ENCODE assay signal across 8 cellular contexts in genomic region chr2:264493-265468, GRCh38. TPM values are rescaled to one million over a fixed set of nuclear protein-coding genes. Genes with fewer than 3 reads are reported as not detected.
DNase-seq lines count a peak whose midpoint lies in the region; ATAC-seq and TF ChIP-seq lines count a peak whose summit lies in the region.

Gene ACP1 (plus strand): TSS chr2:264947. CDS start chr2:264965, 18 bp downstream.

- peak within 1 kb of the TSS; percentile 94 for H3K9ac ChIP-seq in PC-3 (ENCODE audit: low read length)

- POLR2A ChIA-PET in PC-3 (lab: Charles Lee; ENCODE audit: unreplicated experiment) = no interaction called here

- peak within 1 kb of the TSS; percentile 68 for H3K27ac ChIP-seq in PC-3 (ENCODE audit: low read length)

- DNase-seq in DMS53 treated with DMSO at 0.1 percent for 48 hours (lab: John Stamatoyannopoulos, UW; ENCODE audit: unreplicated experiment) = peak; percentile 86
- DNase-seq in Jurkat, Clone E6-1 (ENCODE audit: low read depth, low spot score) = peak; percentile 96
- peak; percentile 98 for DNase-seq in PC-3
- DNase-seq in activated T-cell treated with anti-CD3 and anti-CD28 coated beads for 48 hours (ENCODE audit: low read depth) = peak; percentile 95
- DNase-seq in epithelial cell of proximal tubule (ENCODE audit: low read depth) = no peak
- peak; percentile 97 for DNase-seq in mucosa of gallbladder (ENCODE audit: low spot score)
- DNase-seq in stimulated activated CD8-positive, alpha-beta memory T cell treated with anti-CD3 and anti-CD28 coated beads, Interleukin-4, amount 100 ng/mL, for 24 hours (ENCODE audit: low read depth) = peak; percentile 95

- ATAC-seq in GM21717 (IDR thresholded peaks at IDR 0.05; ENCODE audit: unreplicated experiment) = peak; percentile 87
- ATAC-seq in PC-3 = peak; percentile 81

- H3F3A ChIP-seq in PC-3 (ENCODE audit: low read length, unreplicated experiment) = no peaks in the 10 kb centered on the region

- H3K4me1 ChIP-seq in PC-3 (ENCODE audit: insufficient read depth, low read length) = peaks cover 31% of the 10 kb centered on the region

- peaks cover 40% of the 10 kb centered on the region for H4K20me1 ChIP-seq in PC-3 (ENCODE audit: low read length)

- CTCF ChIA-PET in PC-3 (lab: Charles Lee) = no interaction called here

- TSS peak; percentile 53 for BruUV-seq in PC-3 (replicated peaks; lab: Mats Ljungman, UMichigan)

- intact Hi-C loops in PC-3 (cut with micrococcal nuclease) = loop anchor here (10.0 kb wide), 1 partner anchor 410 kb away; the partner anchor contains the start of gene TMEM18

- peak within 1 kb of the TSS; percentile 75 for H2AFZ ChIP-seq in PC-3 (ENCODE audit: low read length)

- H3K4me3 ChIP-seq in Jurkat, Clone E6-1 (ENCODE audit: low read length) = peak within 1 kb of the TSS; percentile 66
- peak within 1 kb of the TSS; percentile 89 for H3K4me3 ChIP-seq in PC-3 (ENCODE audit: low read length)
- peak within 1 kb of the TSS; percentile 89 for H3K4me3 ChIP-seq in epithelial cell of proximal tubule (ENCODE audit: low read depth, low read length)

- no peaks in the 10 kb centered on the region for H3K9me2 ChIP-seq in PC-3 (replicated peaks; ENCODE audit: low read length)

- no peaks in the 10 kb centered on the region for H3K27me3 ChIP-seq in PC-3 (ENCODE audit: low read length)

- peak within 1 kb of the TSS; percentile 89 for H3K4me2 ChIP-seq in PC-3 (ENCODE audit: low read length)

- H3K79me2 ChIP-seq in PC-3 (ENCODE audit: low read length) = peaks cover 85% of the 10 kb centered on the region

- H3K36me3 ChIP-seq in PC-3 (ENCODE audit: low read depth, low read length) = peaks cover 2% of the 10 kb centered on the region; the same call in 1 of the 2 replicates

- H3K9me3 ChIP-seq in PC-3 (ENCODE audit: low read length) = no peaks in the 10 kb centered on the region

- no peak for TF ChIP-seq CTCF in PC-3 (conservative IDR thresholded peaks at IDR 0.05; ENCODE audit: low read depth, low read length)
- TF ChIP-seq CTCF in epithelial cell of proximal tubule (conservative IDR thresholded peaks at IDR 0.05; ENCODE audit: low read depth, low read length) = no peak

RNA-seq across cellular contexts. Expression of gene ACP1, which starts in this region (rescaled TPM):
- 281 TPM for polyA plus RNA-seq in Jurkat, Clone E6-1 (2012; ENCODE audit: insufficient read depth, insufficient read length)
- total RNA-seq in PC-3 (2014; rRNA removed) (109 and 149 TPM in 2 replicates), epithelial cell of proximal tubule (100 and 111 TPM in 2 replicates), mucosa of gallbladder (95.0 TPM)
